19 cellular contexts compared by ENCODE assay signal in the genomic region with DNA sequence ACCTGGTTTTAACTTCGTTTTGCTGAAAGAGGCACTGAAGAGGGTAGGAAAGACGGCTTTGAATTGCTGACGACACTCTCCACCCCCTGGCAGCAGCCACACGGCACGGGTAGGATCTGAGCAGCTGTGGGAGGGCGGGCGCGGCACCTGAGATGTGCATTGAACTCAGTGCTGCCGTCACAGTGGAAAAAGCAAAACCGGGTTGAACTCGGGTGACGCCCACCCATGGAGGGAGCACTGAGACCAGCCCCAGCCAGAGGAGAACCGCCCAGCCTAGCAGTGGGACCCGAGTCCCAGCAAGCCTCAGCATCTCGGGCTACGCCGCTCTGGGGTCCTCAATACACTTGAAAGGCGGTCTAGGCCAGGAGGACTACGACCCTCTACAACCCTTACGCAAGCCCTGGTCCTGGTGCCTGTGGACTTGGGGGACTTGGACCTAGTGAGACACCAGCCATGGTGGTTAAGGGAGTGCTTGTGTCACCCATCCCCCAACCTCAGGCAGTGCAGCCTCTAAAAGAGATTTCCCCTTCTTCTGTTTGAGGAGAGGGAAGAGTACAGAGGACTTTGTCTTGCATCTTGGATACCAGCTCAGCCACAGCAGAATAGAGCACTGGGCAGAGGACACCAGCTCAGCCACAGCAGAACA. TPM values are rescaled to one million over a fixed set of nuclear protein-coding genes. Genes with fewer than 3 reads are reported as not detected.
A peak's percentile ranks its signal among the peaks of the same experiment; 100 is the strongest.
DNase-seq lines count a peak whose midpoint lies in the region; ATAC-seq, FAIRE-seq and TF ChIP-seq lines count a peak whose summit lies in the region.
"Had no signal": no experiment of that assay in that cellular context is flagged by ENCODE, and none has a peak within 500 bp of the region (broad histone marks: within the 10 kb centered on the region; RNA-seq: fewer than 3 reads in every experiment).

No MANE protein-coding gene starts in this region.

- H3K9me1 ChIP-seq in IMR-90 (ENCODE audit: insufficient read depth, low read length) = no peaks in the 10 kb centered on the region
- no peaks in the 10 kb centered on the region for H3K9me1 ChIP-seq in keratinocyte (ENCODE audit: control insufficient read depth, extremely low read depth, insufficient read depth, low read length)

- H3K4me1 ChIP-seq in Caco-2 = 0 out of 2 replicates have a peak, but pooled peaks cover 8% of the 10 kb centered on the region
- H3K4me1 ChIP-seq in IMR-90 (ENCODE audit: control insufficient read depth, insufficient read depth, low read length) = no peaks in the 10 kb centered on the region
- H3K4me1 ChIP-seq in H1 (replicated peaks in 1 of 4; ENCODE audit: control insufficient read depth in 3 of 4, insufficient read depth in 4 of 4, low read length in 3 of 4) = peaks cover 0 to 8% (median 6%) of the 10 kb centered on the region in 4 experiments; a peak in 6 of 7 replicates
- H3K4me1 ChIP-seq in keratinocyte (ENCODE audit: control insufficient read depth, extremely low read depth, insufficient read depth, low read length) = no peaks in the 10 kb centered on the region

- POLR2A ChIA-PET in Caco-2 (lab: Charles Lee) = no interaction called here
- POLR2A ChIA-PET in IMR-90 (lab: Charles Lee; ENCODE audit: unreplicated experiment) = no interaction called here
- POLR2A ChIA-PET in H1 (lab: Charles Lee; ENCODE audit: partially characterized antibody) = interaction anchor here (1.3 kb wide), 1 partner anchor 51 kb away, joined by 5 read pairs; no protein-coding TSS in a partner anchor

- no peak for TF ChIP-seq EP300 in H1 (IDR thresholded peaks at IDR 0.05; ENCODE audit: borderline replicate concordance in 1 of 2, low read depth in 2 of 2, low read length in 2 of 2)

- no peak overlapping the region for H3K18ac ChIP-seq in IMR-90 (ENCODE audit: low read depth, low read length)
- no peak overlapping the region for H3K18ac ChIP-seq in H1 (ENCODE audit: extremely low read depth, low read length)

- no peak overlapping the region for H2BK12ac ChIP-seq in H1 (ENCODE audit: low read depth, low read length)

- no peak overlapping the region for H3K27ac ChIP-seq in IMR-90 (ENCODE audit: insufficient read depth, low read length)
- no peak overlapping the region for H3K27ac ChIP-seq in H1 (ENCODE audit: low read depth, low read length)
- H3K27ac ChIP-seq in keratinocyte (ENCODE audit: control insufficient read depth, insufficient read depth, low read length) = no peak overlapping the region
- H3K27ac ChIP-seq: PC-9, SJCRH30 had no signal

- BruUV-seq in Caco-2 (replicated peaks; lab: Mats Ljungman, UMichigan) = no TSS peak
- BruUV-seq in IMR-90 (replicated peaks; lab: Mats Ljungman, UMichigan) = no TSS peak

- H3K27me3 Mint-ChIP-seq in Caco-2 (ENCODE audit: insufficient read depth, unreplicated experiment) = no peaks in the 10 kb centered on the region

- H2AFZ ChIP-seq in IMR-90 (replicated peaks; ENCODE audit: low read length, poor library complexity) = peak overlapping the region; percentile 72
- peak overlapping the region; percentile 24; the same call in 1 of the 2 replicates for H2AFZ ChIP-seq in H1 (ENCODE audit: low read length)
- H2AFZ ChIP-seq in keratinocyte (ENCODE audit: control insufficient read depth, low read length) = no peak overlapping the region
- H2AFZ ChIP-seq: PC-9 had no signal

- H3K23ac ChIP-seq in IMR-90 (ENCODE audit: low read depth, low read length) (no peak overlapping the region), H1 (ENCODE audit: insufficient read length) (no peak overlapping the region)

- H4K20me1 ChIP-seq in IMR-90 (ENCODE audit: insufficient read depth, low read length) (no peaks in the 10 kb centered on the region), H1 (replicated peaks in 1 of 2; ENCODE audit: control insufficient read depth in 1 of 2, insufficient read depth in 2 of 2, low read length in 2 of 2) (no peaks in the 10 kb centered on the region), keratinocyte (ENCODE audit: control insufficient read depth, extremely low read depth, insufficient read depth, low read length) (no peaks in the 10 kb centered on the region)

- H3K79me2 ChIP-seq in H1 (ENCODE audit: control insufficient read depth in 1 of 2, insufficient read depth in 2 of 2, low read length in 2 of 2) (no peaks in the 10 kb centered on the region), keratinocyte (ENCODE audit: control insufficient read depth, insufficient read depth, low read length) (no peaks in the 10 kb centered on the region)

- H2BK120ac ChIP-seq in IMR-90 (ENCODE audit: low read depth, low read length) (no peak overlapping the region), H1 (replicated peaks; ENCODE audit: low read depth, low read length) (no peak overlapping the region)

- dilution Hi-C loops in IMR-90 (cut with HindIII; ENCODE audit: low sequenced_read_pairs, unreplicated experiment) = no loop called here
- dilution Hi-C loops in keratinocyte (cut with MboI; ENCODE audit: extremely low pct_ligation_motif_present, low sequenced_read_pairs) = no loop called here

- in situ Hi-C loops in IMR-90 (cut with MboI; ENCODE audit: low sequenced_read_pairs) = no loop called here

- H3K9me3 ChIP-seq in Caco-2 (peaks cover 5% of the 10 kb centered on the region; the same call in 1 of the 2 replicates), IMR-90 (ENCODE audit: control insufficient read depth, insufficient read depth, low read length) (no peaks in the 10 kb centered on the region), H1 (ENCODE audit: insufficient read depth in 2 of 2, low read depth in 1 of 2, low read length in 1 of 2) (no peaks in the 10 kb centered on the region), keratinocyte (ENCODE audit: control insufficient read depth, low read depth, low read length) (no peaks in the 10 kb centered on the region)
- H3K9me3 ChIP-seq: SJCRH30 had no signal

- no peak overlapping the region for H2BK5ac ChIP-seq in IMR-90 (ENCODE audit: low read depth, low read length, poor library complexity, severe bottlenecking)
- peak overlapping the region; percentile 32; the same call in 1 of the 2 replicates for H2BK5ac ChIP-seq in H1 (ENCODE audit: low read depth, low read length)

- H3K23me2 ChIP-seq in H1 (ENCODE audit: low read depth, low read length) = no peaks in the 10 kb centered on the region

- H4K5ac ChIP-seq in IMR-90 (ENCODE audit: low read depth, low read length) (no peak overlapping the region), H1 (ENCODE audit: insufficient read length, low read depth, low read length) (no peak overlapping the region)

- H3K27ac Mint-ChIP-seq in Caco-2 (ENCODE audit: unreplicated experiment) = peak overlapping the region; percentile 68

- H4K8ac ChIP-seq in IMR-90 (ENCODE audit: low read depth in 2 of 2, low read length in 2 of 2) (no peak overlapping the region), H1 (ENCODE audit: extremely low read depth, insufficient read depth, low read length) (peak overlapping the region; percentile 47; the same call in 1 of the 2 replicates)

- TF ChIP-seq POLR2A in IMR-90 (IDR thresholded peaks at IDR 0.05; ENCODE audit: low read depth, low read length) = no peak
- no peak for TF ChIP-seq POLR2A in H1 (IDR thresholded peaks at IDR 0.05; ENCODE audit: control extremely low read depth in 1 of 2, low read depth in 2 of 2, low read length in 2 of 2)

- H3K79me1 ChIP-seq in IMR-90 (ENCODE audit: low read depth in 1 of 2, low read length in 2 of 2) (no peaks in the 10 kb centered on the region), H1 (ENCODE audit: low read depth, low read length) (no peaks in the 10 kb centered on the region)

- H2BK20ac ChIP-seq in IMR-90 (ENCODE audit: low read depth, low read length) = no peak overlapping the region
- H2BK20ac ChIP-seq in H1 (ENCODE audit: low read length) = peak overlapping the region; percentile 55; the same call in 1 of the 2 replicates

- TF ChIP-seq CTCF in Caco-2 (IDR thresholded peaks at IDR 0.05; ENCODE audit: insufficient read depth in 1 of 2, low read depth in 1 of 2, low read length in 1 of 2, severe bottlenecking in 1 of 2, unreplicated experiment in 1 of 2) (no peak), IMR-90 (conservative IDR thresholded peaks at IDR 0.05; ENCODE audit: low read depth, low read length) (no peak), H1 (IDR thresholded peaks at IDR 0.05; ENCODE audit: control extremely low read depth in 1 of 3, insufficient read depth in 1 of 3, low read depth in 1 of 3, low read length in 3 of 3) (no peak), keratinocyte (optimal IDR thresholded peaks at IDR 0.05 in 1 of 3, IDR thresholded peaks at IDR 0.05 in 1 of 3, conservative IDR thresholded peaks at IDR 0.05 in 1 of 3; ENCODE audit: extremely low read depth in 1 of 3, insufficient read depth in 2 of 3, low read length in 3 of 3) (no peak)

- H3K4ac ChIP-seq in IMR-90 (ENCODE audit: low read depth, low read length) (no peak overlapping the region), H1 (replicated peaks; ENCODE audit: insufficient read length, low read depth, low read length) (no peak overlapping the region)

- H2BK15ac ChIP-seq in IMR-90 (ENCODE audit: low read depth, low read length) (no peak overlapping the region), H1 (ENCODE audit: low read length) (peak overlapping the region; percentile 88; the same call in 1 of the 2 replicates)

- no peak for DNase-seq in Caco-2
- no peak for DNase-seq in IMR-90
- peak in 1 of 2 experiments; percentile 51 for DNase-seq in H1 (ENCODE audit: low read depth in 1 of 2, low spot score in 2 of 2)
- DNase-seq in keratinocyte (ENCODE audit: low read depth, low spot score) = no peak
- DNase-seq in NCI-H446 treated with DMSO at 0.1 percent for 48 hours (lab: John Stamatoyannopoulos, UW) = no peak
- DNase-seq in SK-N-DZ (ENCODE audit: low spot score) = no peak
- DNase-seq in NCI-H345 (lab: John Stamatoyannopoulos, UW) = no peak
- DNase-seq: ACHN, COR-L47, NCI-H1105, NCI-H1694 treated with DMSO at 0.1 percent for 48 hours, NCI-H2227 treated with DMSO at 0.1 percent for 48 hours, NCI-H524 treated with DMSO at 0.1 percent for 48 hours, PC-9, SJCRH30 had no signal

- H3K36me3 ChIP-seq in Caco-2 (ENCODE audit: control insufficient read depth, insufficient read depth, low read length) (no peaks in the 10 kb centered on the region), IMR-90 (ENCODE audit: control insufficient read depth, insufficient read depth, low read length) (no peaks in the 10 kb centered on the region), H1 (ENCODE audit: control insufficient read depth in 2 of 4, insufficient read depth in 4 of 4, low read length in 3 of 4) (no peaks in the 10 kb centered on the region), keratinocyte (ENCODE audit: control insufficient read depth in 2 of 2, extremely low read depth in 1 of 2, insufficient read depth in 2 of 2, low read length in 2 of 2) (no peaks in the 10 kb centered on the region)
- H3K36me3 ChIP-seq: SJCRH30 had no signal

- intact Hi-C loops in Caco-2 (cut with micrococcal nuclease; ENCODE audit: unreplicated experiment) = no loop called here
- intact Hi-C loops in IMR-90 (cut with micrococcal nuclease) = loop anchor here (10.0 kb wide), 1 partner anchor 185 kb away; no protein-coding TSS in a partner anchor

- no peak overlapping the region for H2AK9ac ChIP-seq in IMR-90 (replicated peaks; ENCODE audit: low read depth, low read length, poor library complexity)

- H3K14ac ChIP-seq in IMR-90 (replicated peaks; ENCODE audit: low read depth, low read length) (no peak overlapping the region), H1 (ENCODE audit: insufficient read length) (no peak overlapping the region)

- H3K4me2 ChIP-seq in IMR-90 (ENCODE audit: low read depth, low read length) = no peak overlapping the region
- peak overlapping the region; percentile 31 to 37; a peak in 3 of 4 replicates for H3K4me2 ChIP-seq in H1 (ENCODE audit: insufficient read depth in 1 of 2, low read depth in 2 of 2, low read length in 2 of 2)
- peak overlapping the region; percentile 6 for H3K4me2 ChIP-seq in keratinocyte (ENCODE audit: control insufficient read depth, extremely low read depth, insufficient read depth, low read depth, low read length)
- H3K4me2 ChIP-seq: PC-9 had no signal

- TF ChIP-seq RAD21 in IMR-90 (IDR thresholded peaks at IDR 0.05; ENCODE audit: low read length) (no peak), H1 (IDR thresholded peaks at IDR 0.05 in 1 of 2, conservative IDR thresholded peaks at IDR 0.05 in 1 of 2; ENCODE audit: low read depth in 2 of 2, low read length in 2 of 2) (no peak)

- H3K9me3 Mint-ChIP-seq in Caco-2 (ENCODE audit: unreplicated experiment) = peaks cover 10% of the 10 kb centered on the region
- H3K9me3 Mint-ChIP-seq: CD14-positive monocyte had no signal

- FAIRE-seq in H1 (lab: Jason Lieb, UNC) = no peak
- FAIRE-seq in keratinocyte (lab: Jason Lieb, UNC) = no peak
- FAIRE-seq: G401.6 had no signal

- H2AK5ac ChIP-seq in IMR-90 (ENCODE audit: low read depth, low read length) = no peak overlapping the region; the same call in 1 of the 2 replicates
- H2AK5ac ChIP-seq in H1 (ENCODE audit: low read depth, low read length) = no peak overlapping the region

- peaks cover 14% of the 10 kb centered on the region for H3K4me1 Mint-ChIP-seq in Caco-2 (ENCODE audit: low read depth, unreplicated experiment)
- H3K4me1 Mint-ChIP-seq: CD14-positive monocyte had no signal

- 49% methylated on average over 10 of the region's 20 CpGs; no CpG with 5 or more reads in 1 of the 2 experiments for WGBS in IMR-90 (ENCODE audit: extremely low coverage in 2 of 2, insufficient read length in 1 of 2), 2 experiments
- WGBS in H1 (ENCODE audit: extremely low coverage in 1 of 2, insufficient coverage in 1 of 2, insufficient read length in 1 of 2, insufficient replicate concordance in 2 of 2, low coverage in 1 of 2, low lambda C conversion rate in 2 of 2, missing lambda C conversion rate in 1 of 2), 2 experiments = 74% methylated on average over 19 of the region's 20 CpGs; no CpG with 5 or more reads in 1 of the 2 experiments

- H4K91ac ChIP-seq in IMR-90 (ENCODE audit: insufficient read depth, low read depth, low read length) = no peak overlapping the region
- peak overlapping the region; percentile 5 for H4K91ac ChIP-seq in H1 (replicated peaks; ENCODE audit: insufficient read length, low read length)

- H3K27me3 ChIP-seq in Caco-2 (replicated peaks; ENCODE audit: control insufficient read depth, insufficient read depth, low read length) (no peaks in the 10 kb centered on the region), IMR-90 (ENCODE audit: control insufficient read depth, insufficient read depth, low read length) (no peaks in the 10 kb centered on the region), H1 (replicated peaks in 1 of 4; ENCODE audit: control insufficient read depth in 3 of 4, extremely low read depth in 1 of 4, insufficient read depth in 3 of 4, low read length in 3 of 4) (no peaks in the 10 kb centered on the region), keratinocyte (ENCODE audit: control insufficient read depth, extremely low read depth, insufficient read depth, low read length) (no peaks in the 10 kb centered on the region)
- H3K27me3 ChIP-seq: SJCRH30 had no signal

- H3K4me3 ChIP-seq in Caco-2 (ENCODE audit: low read depth, low read length) (no peak overlapping the region), IMR-90 (ENCODE audit: insufficient read depth, low read depth, low read length) (no peak overlapping the region), H1 (ENCODE audit: extremely low read depth in 1 of 4, insufficient read depth in 2 of 4, low read depth in 3 of 4, low read length in 4 of 4) (no peak overlapping the region), keratinocyte (ENCODE audit: control insufficient read depth in 2 of 3, extremely low read depth in 1 of 3, insufficient read depth in 2 of 3, low read depth in 1 of 3, low read length in 3 of 3) (peak overlapping the region in 1 of 3 experiments; percentile 17)
- H3K4me3 ChIP-seq: PC-9, SJCRH30 had no signal

- no peak overlapping the region for H3K56ac ChIP-seq in IMR-90 (ENCODE audit: extremely low read depth, insufficient read depth, low read length)
- H3K56ac ChIP-seq in H1 (replicated peaks; ENCODE audit: insufficient read length, low read depth, low read length) = no peak overlapping the region

- ATAC-seq in IMR-90 (ENCODE audit: low read depth) = no peak
- ATAC-seq in GM19397 (IDR thresholded peaks at IDR 0.05; ENCODE audit: unreplicated experiment) = no peak
- ATAC-seq: HCT116 had no signal

- H3K9ac ChIP-seq in IMR-90 (ENCODE audit: low read depth, low read length) (no peak overlapping the region), H1 (replicated peaks in 1 of 4; ENCODE audit: extremely low read depth in 1 of 4, low read depth in 3 of 4, low read length in 3 of 4) (no peak overlapping the region), keratinocyte (ENCODE audit: control insufficient read depth, extremely low read depth, insufficient read depth, low read length) (no peak overlapping the region)

- H3K36me3 Mint-ChIP-seq in Caco-2 (ENCODE audit: insufficient read depth, unreplicated experiment) = no peaks in the 10 kb centered on the region
- H3K36me3 Mint-ChIP-seq: CD14-positive monocyte had no signal

- CTCF ChIA-PET in Caco-2 (lab: Charles Lee) (no interaction called here), IMR-90 (lab: Yijun Ruan, JAX) (no interaction called here), H1 (lab: Charles Lee; ENCODE audit: partially characterized antibody) (interaction anchor here (1.1 to 1.5 kb wide), 3 partner anchors 8 to 26 kb away, joined by 3 to 5 read pairs (median 4); no protein-coding TSS in a partner anchor)

- H3K4me3 Mint-ChIP-seq in Caco-2 (ENCODE audit: unreplicated experiment) = no peak overlapping the region
- H3K4me3 Mint-ChIP-seq: CD14-positive monocyte had no signal

RNA-seq across cellular contexts. Expression of gene RPL35A, which starts 50.0 kb away (rescaled TPM):
- total RNA-seq in Caco-2 (2022) (880 and 900 TPM in 2 replicates), IMR-90 (2012; rRNA removed) (804 and 1,064 TPM in 2 replicates)
- polyA plus RNA-seq in IMR-90 (2012; rRNA removed) (906 and 921 TPM in 2 replicates), H1 (2011; rRNA removed) (377 and 695 TPM in 2 replicates), keratinocyte (880 to 1,184 TPM (median 885 TPM) in 3 replicates)
- polyA plus RNA-seq in IMR-90 (2012; cell fraction: cytosol; rRNA removed) = 346 and 851 TPM in 2 replicates
- 30.5 and 351 TPM in 2 replicates for polyA plus RNA-seq in IMR-90 (2012; cell fraction: nucleus; rRNA removed; ENCODE audit: low replicate concordance)
- total RNA-seq in H1 (2021; fragmentation: NEBNext Ultra II Directional; extraction: Animal tissue kit (Norgen Biotek cat#: 25700)) = 1,393 and 1,439 TPM in 2 replicates
- polyA plus RNA-seq in H1 (2011; cell fraction: cytosol; rRNA removed) = 851 TPM
- polyA plus RNA-seq in H1 (2011; cell fraction: nucleus; rRNA removed) = 253 TPM
- 2,271 to 3,969 TPM (median 2,398 TPM) in 4 replicates for polyA plus RNA-seq in H1 (2012, experiment 1 of 2)
- polyA plus RNA-seq in H1 (2012, experiment 2 of 2) = 6,337 TPM
- 3,875 TPM for polyA plus RNA-seq in H1 (2013, experiment 1 of 2)
- polyA plus RNA-seq in H1 (2013, experiment 2 of 2) = 3,762 TPM
- 145 and 208 TPM in 2 replicates for polyA minus RNA-seq in H1 (2011; rRNA and poly(A)+ RNA removed)
- 204 TPM for polyA minus RNA-seq in H1 (2011; cell fraction: cytosol; rRNA and poly(A)+ RNA removed)
- polyA minus RNA-seq in H1 (2011; cell fraction: nucleus; rRNA and poly(A)+ RNA removed) = 176 TPM
- 705 TPM for polyA plus RNA-seq in keratinocyte (2011; ENCODE audit: low read depth)
- 1,211 and 1,546 TPM in 2 replicates for polyA plus RNA-seq in keratinocyte (2011; cell fraction: cytosol; rRNA removed)
- polyA plus RNA-seq in keratinocyte (2011; cell fraction: nucleus; rRNA removed) = 299 and 363 TPM in 2 replicates
- 1,739 and 2,356 TPM in 2 replicates for polyA plus RNA-seq in keratinocyte (2012; ENCODE audit: low replicate concordance)
- polyA minus RNA-seq in keratinocyte = 17.2 to 245 TPM (median 157 TPM) in 3 replicates
- 206 TPM for polyA minus RNA-seq in keratinocyte (2011; cell fraction: cytosol; rRNA and poly(A)+ RNA removed)
- polyA minus RNA-seq in keratinocyte (2011; cell fraction: nucleus; rRNA and poly(A)+ RNA removed) = 40.3 and 58.0 TPM in 2 replicates
- polyA plus RNA-seq in SK-N-DZ (2014; cell fraction: cytosol; rRNA removed) = 2,705 and 2,709 TPM in 2 replicates
- 1,561 and 1,953 TPM in 2 replicates for polyA plus RNA-seq in SK-N-DZ (2014; cell fraction: nucleus; rRNA removed)
